21 cellular contexts compared by ENCODE assay signal in genomic region chr2:200203381-200203827, GRCh38.
A peak's percentile ranks its signal among the peaks of the same experiment; 100 is the strongest.
DNase-seq lines count a peak whose midpoint lies in the region; ATAC-seq and TF ChIP-seq lines count a peak whose summit lies in the region.
"Had no signal": no experiment of that assay in that cellular context is flagged by ENCODE, and none has a peak within 500 bp of the region (broad histone marks: within the 10 kb centered on the region; RNA-seq: fewer than 3 reads in every experiment).

No MANE protein-coding gene starts in this region.

- H3K4me1 ChIP-seq in Caco-2 (peaks cover 14% of the 10 kb centered on the region), HUES64 (ENCODE audit: insufficient read depth, low read length) (peaks cover 31% of the 10 kb centered on the region), endodermal cell (ENCODE audit: control insufficient read depth, insufficient read depth, low read length) (peaks cover 8% of the 10 kb centered on the region), iPS-20b (ENCODE audit: insufficient read depth, low read length) (peaks cover 27% of the 10 kb centered on the region; the same call in 1 of the 2 replicates), trophoblast cell (ENCODE audit: control insufficient read depth in 1 of 2, insufficient read depth in 2 of 2, low read length in 2 of 2) (peaks cover 0 to 1% of the 10 kb centered on the region in 2 experiments)

- no peak overlapping the region for H3K23ac ChIP-seq in trophoblast cell (ENCODE audit: low read length)

- intact Hi-C loops in Caco-2 (cut with micrococcal nuclease; ENCODE audit: unreplicated experiment) = no loop called here

- no peak overlapping the region for H3K18ac ChIP-seq in trophoblast cell (ENCODE audit: low read length)

- H3K36me3 Mint-ChIP-seq in Caco-2 (ENCODE audit: insufficient read depth, unreplicated experiment) (no peaks in the 10 kb centered on the region), endodermal cell (ENCODE audit: low read depth) (peaks cover 4% of the 10 kb centered on the region)

- H3K27ac ChIP-seq in HUES64 (ENCODE audit: low read depth, low read length) = peak overlapping the region; percentile 95
- no peak overlapping the region for H3K27ac ChIP-seq in endodermal cell (ENCODE audit: low read depth, low read length)
- peak overlapping the region; percentile 79 for H3K27ac ChIP-seq in iPS-20b (ENCODE audit: low read length)
- H3K27ac ChIP-seq in trophoblast cell (ENCODE audit: low read depth, low read length) = no peak overlapping the region
- H3K27ac ChIP-seq: 22Rv1, C4-2B, RWPE1 had no signal

- H3K27me3 ChIP-seq in Caco-2 (replicated peaks; ENCODE audit: control insufficient read depth, insufficient read depth, low read length) (no peaks in the 10 kb centered on the region), HUES64 (ENCODE audit: insufficient read depth, low read length) (no peaks in the 10 kb centered on the region), endodermal cell (ENCODE audit: control insufficient read depth, insufficient read depth, low read length, poor library complexity, severe bottlenecking) (no peaks in the 10 kb centered on the region), iPS-20b (ENCODE audit: insufficient read depth, low read length) (no peaks in the 10 kb centered on the region), trophoblast cell (ENCODE audit: insufficient read depth, low read length) (no peaks in the 10 kb centered on the region)

- peaks cover 1% of the 10 kb centered on the region for H3K79me1 ChIP-seq in trophoblast cell (ENCODE audit: low read length)

- H3K27ac Mint-ChIP-seq in Caco-2 (ENCODE audit: unreplicated experiment) = peak overlapping the region; percentile 53
- peak overlapping the region; percentile 98 for H3K27ac Mint-ChIP-seq in endodermal cell

- TF ChIP-seq CTCF in Caco-2 (IDR thresholded peaks at IDR 0.05; ENCODE audit: insufficient read depth in 1 of 2, low read depth in 1 of 2, low read length in 1 of 2, severe bottlenecking in 1 of 2, unreplicated experiment in 1 of 2) = no peak
- no peak for TF ChIP-seq CTCF in endodermal cell (conservative IDR thresholded peaks at IDR 0.05)

- H3K36me3 ChIP-seq in Caco-2 (ENCODE audit: control insufficient read depth, insufficient read depth, low read length) = no peaks in the 10 kb centered on the region
- no peaks in the 10 kb centered on the region for H3K36me3 ChIP-seq in HUES64 (ENCODE audit: insufficient read depth, low read length)
- no peaks in the 10 kb centered on the region for H3K36me3 ChIP-seq in endodermal cell (ENCODE audit: control insufficient read depth, insufficient read depth, low read length)
- no peaks in the 10 kb centered on the region for H3K36me3 ChIP-seq in iPS-20b (ENCODE audit: insufficient read depth, low read depth, low read length)
- no peaks in the 10 kb centered on the region for H3K36me3 ChIP-seq in trophoblast cell (ENCODE audit: control insufficient read depth in 1 of 2, insufficient read depth in 2 of 2, low read length in 2 of 2)

- no peaks in the 10 kb centered on the region for H3K27me3 Mint-ChIP-seq in Caco-2 (ENCODE audit: insufficient read depth, unreplicated experiment)
- no peaks in the 10 kb centered on the region for H3K27me3 Mint-ChIP-seq in endodermal cell (ENCODE audit: insufficient read depth)

- H3K4me2 ChIP-seq in trophoblast cell (ENCODE audit: low read length) = no peak overlapping the region

- no peak overlapping the region for H4K8ac ChIP-seq in trophoblast cell (ENCODE audit: low read depth, low read length)

- CTCF ChIA-PET in Caco-2 (lab: Charles Lee) = no interaction called here

- H4K91ac ChIP-seq in trophoblast cell (ENCODE audit: low read depth, low read length) = no peak overlapping the region

- H2AFZ ChIP-seq in trophoblast cell (ENCODE audit: insufficient read depth, low read length, poor library complexity) = no peak overlapping the region

- H3K9me3 ChIP-seq in Caco-2 = peaks cover 9% of the 10 kb centered on the region; the same call in 1 of the 2 replicates
- no peaks in the 10 kb centered on the region for H3K9me3 ChIP-seq in HUES64 (ENCODE audit: insufficient read depth, low read depth, low read length)
- peaks cover 6% of the 10 kb centered on the region for H3K9me3 ChIP-seq in endodermal cell (ENCODE audit: control insufficient read depth, low read length)
- no peaks in the 10 kb centered on the region; the same call in 1 of the 2 replicates for H3K9me3 ChIP-seq in iPS-20b (ENCODE audit: insufficient read depth, low read depth, low read length)
- H3K9me3 ChIP-seq in trophoblast cell (ENCODE audit: insufficient read depth, low read depth, low read length) = no peaks in the 10 kb centered on the region

- H2BK12ac ChIP-seq in trophoblast cell (ENCODE audit: low read length) = no peak overlapping the region

- H3K14ac ChIP-seq in trophoblast cell (ENCODE audit: low read length) = no peak overlapping the region

- H3K4me3 Mint-ChIP-seq in Caco-2 (ENCODE audit: unreplicated experiment) (no peak overlapping the region), endodermal cell (no peak overlapping the region)

- peaks cover 17% of the 10 kb centered on the region for H3K9me3 Mint-ChIP-seq in Caco-2 (ENCODE audit: unreplicated experiment)
- H3K9me3 Mint-ChIP-seq in endodermal cell = peaks cover 33% of the 10 kb centered on the region

- H2AK5ac ChIP-seq in trophoblast cell (ENCODE audit: low read length) = no peak overlapping the region

- no TSS peak for BruUV-seq in Caco-2 (replicated peaks; lab: Mats Ljungman, UMichigan)

- H4K12ac ChIP-seq in trophoblast cell (ENCODE audit: low read depth, low read length) = no peak overlapping the region

- no peak for DNase-seq in Caco-2
- peak; percentile 59 for DNase-seq in endodermal cell
- no peak for DNase-seq in MV-4-11 (lab: John Stamatoyannopoulos, UW)
- DNase-seq in trophoblast cell = no peak
- DNase-seq: AML-193, DND-41, NCI-H1105 treated with DMSO at 0.1 percent for 48 hours, NCI-H187, NCI-H226, NCI-H524, PC-3, SIG-M5 had no signal

- ATAC-seq in GM18873 (IDR thresholded peaks at IDR 0.05; ENCODE audit: low FRiP score, unreplicated experiment) (no peak), HG03097 (IDR thresholded peaks at IDR 0.05; ENCODE audit: low FRiP score, unreplicated experiment) (no peak)
- ATAC-seq: K562, PC-3, SK-N-SH treated with all-trans-retinoic acid at 6 μM for 48 hours had no signal

- WGBS in HUES64 = 8% methylated on average over 2 of the region's 2 CpGs
- 38 to 48% methylated on average over 1 to 2 of the region's 2 CpGs for WGBS in endodermal cell (ENCODE audit: insufficient coverage in 1 of 2, insufficient read length in 1 of 2), 2 experiments
- WGBS in trophoblast cell (ENCODE audit: extremely low coverage, insufficient coverage, insufficient read length) = no CpG with 5 or more reads among the region's 2 CpGs

- H2BK120ac ChIP-seq in trophoblast cell (ENCODE audit: insufficient read depth, low read length, poor library complexity) = no peak overlapping the region

- H3K4ac ChIP-seq in trophoblast cell (ENCODE audit: low read depth, low read length) = no peak overlapping the region

- peak overlapping the region; percentile 53 for H3K9ac ChIP-seq in HUES64 (ENCODE audit: low read depth, low read length)
- no peak overlapping the region for H3K9ac ChIP-seq in endodermal cell (ENCODE audit: extremely low read depth, low read length, poor library complexity, severe bottlenecking)
- peak overlapping the region; percentile 67; the same call in 1 of the 2 replicates for H3K9ac ChIP-seq in iPS-20b (ENCODE audit: low read depth, low read length)
- H3K9ac ChIP-seq in trophoblast cell (ENCODE audit: low read length) = no peak overlapping the region

- H3K4me3 ChIP-seq in Caco-2 (ENCODE audit: low read depth, low read length) (no peak overlapping the region), HUES64 (ENCODE audit: low read length) (no peak overlapping the region), endodermal cell (ENCODE audit: low read length) (no peak overlapping the region), iPS-20b (ENCODE audit: low read length) (peak overlapping the region; percentile 8; the same call in 1 of the 2 replicates), trophoblast cell (ENCODE audit: low read depth, low read length) (no peak overlapping the region)
- H3K4me3 ChIP-seq: K562 had no signal

- H3K4me1 Mint-ChIP-seq in Caco-2 (ENCODE audit: low read depth, unreplicated experiment) (peaks cover 21% of the 10 kb centered on the region), endodermal cell (peaks cover 39% of the 10 kb centered on the region)

- no peaks in the 10 kb centered on the region for H3K79me2 ChIP-seq in trophoblast cell (ENCODE audit: control insufficient read depth, insufficient read depth, low read length, poor library complexity)

- H2BK5ac ChIP-seq in trophoblast cell (ENCODE audit: low read depth, low read length, poor library complexity) = no peak overlapping the region

- POLR2A ChIA-PET in Caco-2 (lab: Charles Lee) = no interaction called here

Comparison
In these comparisons a context has a peak if more than half of its experiments do, and no peak if none do; other contexts are left out.
1. H3K27ac ChIP-seq: peak in HUES64 (single experiment) and iPS-20b (single experiment); none in endodermal cell (single experiment) and trophoblast cell (single experiment).
2. H3K9ac ChIP-seq: peak in HUES64 (single experiment) and iPS-20b (single experiment); none in endodermal cell (single experiment) and trophoblast cell (single experiment).